15 cellular contexts compared by ENCODE assay signal in genomic region chr9:129451669-129452068, GRCh38.
DNase-seq lines count a peak whose midpoint lies in the region; ATAC-seq and TF ChIP-seq lines count a peak whose summit lies in the region.
"Had no signal": no experiment of that assay in that cellular context is flagged by ENCODE, and none has a peak within 500 bp of the region (broad histone marks: within the 10 kb centered on the region; RNA-seq: fewer than 3 reads in every experiment).

No MANE protein-coding gene starts in this region.

- intact Hi-C loops in transverse colon (cut with DNase I; ENCODE audit: low total_unique reads), result no loop called here

- no peaks in the 10 kb centered on the region for H4K20me1 ChIP-seq in osteoblast (ENCODE audit: insufficient read depth, low read length)

- DNase-seq in cardiac muscle cell (ENCODE audit: low read depth in 1 of 2, low spot score in 1 of 2) (no peak), osteoblast (ENCODE audit: insufficient read length, low spot score, missing footprints) (peak; percentile 53), transverse colon (no peak), NCI-H2171 treated with DMSO at 0.1 percent for 48 hours (lab: John Stamatoyannopoulos, UW) (no peak), NCI-H82 treated with DMSO at 0.1 percent for 48 hours (lab: John Stamatoyannopoulos, UW; ENCODE audit: unreplicated experiment) (no peak)
- DNase-seq: activated CD8-positive, alpha-beta memory T cell treated with anti-CD3 and anti-CD28 coated beads, Interleukin-2, amount 50 U/mL, for 48 hours; CD8-positive, alpha-beta memory T cell; MM.1S; naive thymus-derived CD8-positive, alpha-beta T cell; NCI-H510A; SHP77; stimulated activated CD4-positive, alpha-beta T cell treated with anti-CD3 and anti-CD28 coated beads, Interleukin-1b, Interleukin-23, amount 100 ng/mL, for 48 hours had no signal

- H3K27ac ChIP-seq in angular gyrus (ENCODE audit: low read depth, low read length), result peak overlapping the region; percentile 75
- H3K27ac ChIP-seq in cardiac muscle cell, result peak overlapping the region; percentile 6
- no peak overlapping the region for H3K27ac ChIP-seq in osteoblast (ENCODE audit: low read depth, low read length)
- peak overlapping the region; percentile 35 to 67 (median 44) for H3K27ac ChIP-seq in transverse colon

- 70 to 100% methylated on average over 1 to 10 of the region's 10 CpGs for WGBS in transverse colon (ENCODE audit: low coverage in 1 of 2), 2 donors

- no peak for TF ChIP-seq POLR2A in transverse colon (IDR thresholded peaks at IDR 0.05)

- H3K36me3 ChIP-seq in cardiac muscle cell, result no peaks in the 10 kb centered on the region
- H3K36me3 ChIP-seq in osteoblast (ENCODE audit: insufficient read depth, low read length), result no peaks in the 10 kb centered on the region
- no peaks in the 10 kb centered on the region for H3K36me3 ChIP-seq in transverse colon

- H3K4me3 ChIP-seq in cardiac muscle cell (no peak overlapping the region), osteoblast (ENCODE audit: insufficient read depth, low read length) (no peak overlapping the region), transverse colon (no peak overlapping the region)

- H3K79me2 ChIP-seq in osteoblast (ENCODE audit: insufficient read depth, low read length), result no peaks in the 10 kb centered on the region

- H3K9me3 ChIP-seq in cardiac muscle cell (ENCODE audit: low read depth) (no peaks in the 10 kb centered on the region), osteoblast (ENCODE audit: low read depth, low read length) (no peaks in the 10 kb centered on the region), transverse colon (no peaks in the 10 kb centered on the region)

- TF ChIP-seq CTCF in cardiac muscle cell (IDR thresholded peaks at IDR 0.05; ENCODE audit: low read depth, low read length) (no peak), osteoblast (IDR thresholded peaks at IDR 0.05; ENCODE audit: extremely low read depth, low read depth, low read length) (no peak), transverse colon (IDR thresholded peaks at IDR 0.05) (no peak)

- peak overlapping the region; percentile 62 for H2AFZ ChIP-seq in osteoblast (ENCODE audit: low read length)

- H3K4me1 ChIP-seq in cardiac muscle cell (ENCODE audit: low read depth), result no peaks in the 10 kb centered on the region
- H3K4me1 ChIP-seq in osteoblast (ENCODE audit: insufficient read depth, low read length), result no peaks in the 10 kb centered on the region
- no peaks in the 10 kb centered on the region for H3K4me1 ChIP-seq in transverse colon

- no peak overlapping the region for H3K4me2 ChIP-seq in osteoblast (ENCODE audit: insufficient read depth, low read length)

- ATAC-seq in GM18517 (IDR thresholded peaks at IDR 0.05; ENCODE audit: unreplicated experiment), result no peak
- ATAC-seq: naive thymus-derived CD8-positive, alpha-beta T cell; stimulated activated memory B cell treated with anti-CD40 and anti-IgM and Interleukin-4, amounts not matched to agents 10 μg/mL and 1 μg/mL and 100 μg/mL, for 72 hours had no signal

- in situ Hi-C loops in transverse colon (cut with MboI; ENCODE audit: low pct_ligation_motif_present in 1 of 4, low pct_unique_long_range_greater_than_20kb in 1 of 4, low sequenced_read_pairs in 3 of 4), result no loop called here

- no peak for TF ChIP-seq EP300 in transverse colon (IDR thresholded peaks at IDR 0.05; ENCODE audit: low read depth)

- H3K27me3 ChIP-seq in cardiac muscle cell (no peaks in the 10 kb centered on the region), osteoblast (ENCODE audit: insufficient read depth, low read length) (no peaks in the 10 kb centered on the region), transverse colon (no peaks in the 10 kb centered on the region)
